Comparison of ENCODE assay signal across 1 cellular context in the genomic region with DNA sequence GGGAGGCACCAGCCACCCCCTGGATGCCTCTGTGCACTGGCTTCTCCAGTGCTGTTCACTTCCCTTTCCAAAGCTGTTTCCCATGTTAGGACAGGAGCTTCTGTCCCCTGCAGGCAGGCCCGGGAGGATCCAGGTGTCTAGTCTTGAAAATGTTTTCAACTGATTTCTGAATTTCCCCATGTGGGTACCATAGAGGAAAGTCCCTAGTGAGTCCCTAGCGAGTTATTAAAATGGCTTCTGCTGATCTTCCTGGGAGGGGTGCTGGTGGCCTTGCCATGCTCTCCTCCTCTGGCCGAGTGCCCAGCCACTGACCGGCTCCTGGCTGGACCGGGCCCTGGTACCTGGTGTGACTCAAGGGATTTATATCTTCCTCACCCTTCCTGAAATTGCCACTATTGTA.
TF ChIP-seq lines count a peak whose summit lies in the region.

No MANE protein-coding gene starts in this region.

TF ChIP-seq in GM12878, 131 proteins besides CTCF, POLR2A, EP300 and RAD21 (continued from another document):
- TF ChIP-seq, protein P1, sequence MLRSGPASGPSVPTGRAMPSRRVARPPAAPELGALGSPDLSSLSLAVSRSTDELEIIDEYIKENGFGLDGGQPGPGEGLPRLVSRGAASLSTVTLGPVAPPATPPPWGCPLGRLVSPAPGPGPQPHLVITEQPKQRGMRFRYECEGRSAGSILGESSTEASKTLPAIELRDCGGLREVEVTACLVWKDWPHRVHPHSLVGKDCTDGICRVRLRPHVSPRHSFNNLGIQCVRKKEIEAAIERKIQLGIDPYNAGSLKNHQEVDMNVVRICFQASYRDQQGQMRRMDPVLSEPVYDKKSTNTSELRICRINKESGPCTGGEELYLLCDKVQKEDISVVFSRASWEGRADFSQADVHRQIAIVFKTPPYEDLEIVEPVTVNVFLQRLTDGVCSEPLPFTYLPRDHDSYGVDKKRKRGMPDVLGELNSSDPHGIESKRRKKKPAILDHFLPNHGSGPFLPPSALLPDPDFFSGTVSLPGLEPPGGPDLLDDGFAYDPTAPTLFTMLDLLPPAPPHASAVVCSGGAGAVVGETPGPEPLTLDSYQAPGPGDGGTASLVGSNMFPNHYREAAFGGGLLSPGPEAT (IDR thresholded peaks at IDR 0.05; ENCODE audit: low read depth), result peak; percentile 88; the same call in 1 of the 2 replicates
- no peak for TF ChIP-seq ZBED1 (IDR thresholded peaks at IDR 0.05; ENCODE audit: borderline replicate concordance)
- TF ChIP-seq RFX5 (IDR thresholded peaks at IDR 0.05; ENCODE audit: low read depth, low read length), result no peak
- TF ChIP-seq ZNF207 (IDR thresholded peaks at IDR 0.05; ENCODE audit: borderline replicate concordance), result no peak
- TF ChIP-seq, protein P2, sequence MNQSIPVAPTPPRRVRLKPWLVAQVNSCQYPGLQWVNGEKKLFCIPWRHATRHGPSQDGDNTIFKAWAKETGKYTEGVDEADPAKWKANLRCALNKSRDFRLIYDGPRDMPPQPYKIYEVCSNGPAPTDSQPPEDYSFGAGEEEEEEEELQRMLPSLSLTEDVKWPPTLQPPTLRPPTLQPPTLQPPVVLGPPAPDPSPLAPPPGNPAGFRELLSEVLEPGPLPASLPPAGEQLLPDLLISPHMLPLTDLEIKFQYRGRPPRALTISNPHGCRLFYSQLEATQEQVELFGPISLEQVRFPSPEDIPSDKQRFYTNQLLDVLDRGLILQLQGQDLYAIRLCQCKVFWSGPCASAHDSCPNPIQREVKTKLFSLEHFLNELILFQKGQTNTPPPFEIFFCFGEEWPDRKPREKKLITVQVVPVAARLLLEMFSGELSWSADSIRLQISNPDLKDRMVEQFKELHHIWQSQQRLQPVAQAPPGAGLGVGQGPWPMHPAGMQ (IDR thresholded peaks at IDR 0.05; ENCODE audit: borderline replicate concordance), result no peak
- TF ChIP-seq POU2F2 (IDR thresholded peaks at IDR 0.05; ENCODE audit: borderline replicate concordance, low read depth, low read length), result no peak
- TF ChIP-seq ATF7 (IDR thresholded peaks at IDR 0.05; ENCODE audit: low read depth), result no peak
- no peak for TF ChIP-seq BHLHE40 (IDR thresholded peaks at IDR 0.05; ENCODE audit: borderline replicate concordance in 1 of 2, low read depth in 2 of 2, low read length in 1 of 2)
- peak; percentile 40 to 53; a peak in 3 of 4 replicates for TF ChIP-seq IKZF2 (IDR thresholded peaks at IDR 0.05)
- TF ChIP-seq JUNB (IDR thresholded peaks at IDR 0.05), result no peak
- TF ChIP-seq NBN (IDR thresholded peaks at IDR 0.05), result no peak
- peak; percentile 65 for TF ChIP-seq MEF2B (IDR thresholded peaks at IDR 0.05; ENCODE audit: partially characterized antibody, poor library complexity, severe bottlenecking)
- TF ChIP-seq POLR2AphosphoS5 (IDR thresholded peaks at IDR 0.05; ENCODE audit: low read length), result 0 out of 2 replicates have a peak, but pooled peaks have one; percentile 32
